In the genomic region with DNA sequence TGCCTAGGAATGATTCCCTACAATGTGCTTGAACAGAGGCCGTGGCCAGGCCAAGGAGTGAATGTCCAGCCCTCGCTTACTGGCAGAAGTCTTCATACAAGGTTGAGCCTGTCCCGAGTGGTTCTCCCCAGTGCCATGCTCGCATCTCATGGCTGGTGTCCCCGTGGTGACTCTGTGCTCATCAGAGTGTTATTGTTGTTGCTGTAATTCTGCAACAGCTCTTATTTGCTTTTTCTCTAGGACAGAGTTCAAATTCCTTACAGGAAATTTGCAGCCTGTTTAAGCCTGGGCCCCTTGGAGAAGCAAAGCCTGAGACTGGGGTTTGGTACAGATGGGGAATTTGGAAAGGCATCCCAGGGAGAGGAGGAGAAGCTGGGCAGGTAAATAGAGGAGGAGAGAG, we compare ENCODE assay signal across 1 cellular context.
TF ChIP-seq lines count a peak whose summit lies in the region.

No MANE protein-coding gene starts in this region.

TF ChIP-seq in liver, 16 proteins besides CTCF, POLR2A, EP300 and RAD21 (continued from another document):
- no peak for TF ChIP-seq YY1 (IDR thresholded peaks at IDR 0.05)
- peak in 1 of 2 donors; percentile 30 for TF ChIP-seq EGR1 (IDR thresholded peaks at IDR 0.05; ENCODE audit: low read depth in 2 of 2)
- no peak for TF ChIP-seq TAF1 (conservative IDR thresholded peaks at IDR 0.05)
- TF ChIP-seq FOXA2 (IDR thresholded peaks at IDR 0.05): peak; percentile 16
- TF ChIP-seq FOXA1 (IDR thresholded peaks at IDR 0.05): peak; percentile 22
- TF ChIP-seq, protein P1, sequence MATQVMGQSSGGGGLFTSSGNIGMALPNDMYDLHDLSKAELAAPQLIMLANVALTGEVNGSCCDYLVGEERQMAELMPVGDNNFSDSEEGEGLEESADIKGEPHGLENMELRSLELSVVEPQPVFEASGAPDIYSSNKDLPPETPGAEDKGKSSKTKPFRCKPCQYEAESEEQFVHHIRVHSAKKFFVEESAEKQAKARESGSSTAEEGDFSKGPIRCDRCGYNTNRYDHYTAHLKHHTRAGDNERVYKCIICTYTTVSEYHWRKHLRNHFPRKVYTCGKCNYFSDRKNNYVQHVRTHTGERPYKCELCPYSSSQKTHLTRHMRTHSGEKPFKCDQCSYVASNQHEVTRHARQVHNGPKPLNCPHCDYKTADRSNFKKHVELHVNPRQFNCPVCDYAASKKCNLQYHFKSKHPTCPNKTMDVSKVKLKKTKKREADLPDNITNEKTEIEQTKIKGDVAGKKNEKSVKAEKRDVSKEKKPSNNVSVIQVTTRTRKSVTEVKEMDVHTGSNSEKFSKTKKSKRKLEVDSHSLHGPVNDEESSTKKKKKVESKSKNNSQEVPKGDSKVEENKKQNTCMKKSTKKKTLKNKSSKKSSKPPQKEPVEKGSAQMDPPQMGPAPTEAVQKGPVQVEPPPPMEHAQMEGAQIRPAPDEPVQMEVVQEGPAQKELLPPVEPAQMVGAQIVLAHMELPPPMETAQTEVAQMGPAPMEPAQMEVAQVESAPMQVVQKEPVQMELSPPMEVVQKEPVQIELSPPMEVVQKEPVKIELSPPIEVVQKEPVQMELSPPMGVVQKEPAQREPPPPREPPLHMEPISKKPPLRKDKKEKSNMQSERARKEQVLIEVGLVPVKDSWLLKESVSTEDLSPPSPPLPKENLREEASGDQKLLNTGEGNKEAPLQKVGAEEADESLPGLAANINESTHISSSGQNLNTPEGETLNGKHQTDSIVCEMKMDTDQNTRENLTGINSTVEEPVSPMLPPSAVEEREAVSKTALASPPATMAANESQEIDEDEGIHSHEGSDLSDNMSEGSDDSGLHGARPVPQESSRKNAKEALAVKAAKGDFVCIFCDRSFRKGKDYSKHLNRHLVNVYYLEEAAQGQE (IDR thresholded peaks at IDR 0.05): peak; percentile 39
- TF ChIP-seq GABPA (IDR thresholded peaks at IDR 0.05 in 1 of 2, conservative IDR thresholded peaks at IDR 0.05 in 1 of 2): no peak
- TF ChIP-seq NR2F2 (IDR thresholded peaks at IDR 0.05): no peak
- TF ChIP-seq HNF4A (conservative IDR thresholded peaks at IDR 0.05): peak; percentile 65 to 77
- TF ChIP-seq SP1 (IDR thresholded peaks at IDR 0.05): peak; percentile 70
- TF ChIP-seq ATF3 (IDR thresholded peaks at IDR 0.05): no peak
